Comparison of ENCODE assay signal across 1 cellular context in genomic region chr1:109960745-109961094, GRCh38.
TF ChIP-seq lines count a peak whose summit lies in the region.

No MANE protein-coding gene starts in this region.

TF ChIP-seq in K562, 482 proteins besides CTCF, POLR2A, EP300 and RAD21:
- TF ChIP-seq MAFG (tag; conservative IDR thresholded peaks at IDR 0.05) (peak; percentile 46; the same call in 1 of the 2 replicates), WHSC1 (IDR thresholded peaks at IDR 0.05; ENCODE audit: low read length) (no peak), MAFF (IDR thresholded peaks at IDR 0.05; ENCODE audit: low read length) (peak; percentile 25; the same call in 1 of the 2 replicates), ZBTB49 (CRISPR knock-in tag; IDR thresholded peaks at IDR 0.05; ENCODE audit: borderline replicate concordance) (no peak), CC2D1A (IDR thresholded peaks at IDR 0.05) (no peak), C11orf30 (IDR thresholded peaks at IDR 0.05; ENCODE audit: low read depth) (peak; percentile 61), ZC3H8 (IDR thresholded peaks at IDR 0.05) (no peak), BRF1 (IDR thresholded peaks at IDR 0.05; ENCODE audit: borderline replicate concordance, extremely low read depth, insufficient read length) (no peak), ZNF316 (IDR thresholded peaks at IDR 0.05) (peak; percentile 80)
- TF ChIP-seq, protein P1, sequence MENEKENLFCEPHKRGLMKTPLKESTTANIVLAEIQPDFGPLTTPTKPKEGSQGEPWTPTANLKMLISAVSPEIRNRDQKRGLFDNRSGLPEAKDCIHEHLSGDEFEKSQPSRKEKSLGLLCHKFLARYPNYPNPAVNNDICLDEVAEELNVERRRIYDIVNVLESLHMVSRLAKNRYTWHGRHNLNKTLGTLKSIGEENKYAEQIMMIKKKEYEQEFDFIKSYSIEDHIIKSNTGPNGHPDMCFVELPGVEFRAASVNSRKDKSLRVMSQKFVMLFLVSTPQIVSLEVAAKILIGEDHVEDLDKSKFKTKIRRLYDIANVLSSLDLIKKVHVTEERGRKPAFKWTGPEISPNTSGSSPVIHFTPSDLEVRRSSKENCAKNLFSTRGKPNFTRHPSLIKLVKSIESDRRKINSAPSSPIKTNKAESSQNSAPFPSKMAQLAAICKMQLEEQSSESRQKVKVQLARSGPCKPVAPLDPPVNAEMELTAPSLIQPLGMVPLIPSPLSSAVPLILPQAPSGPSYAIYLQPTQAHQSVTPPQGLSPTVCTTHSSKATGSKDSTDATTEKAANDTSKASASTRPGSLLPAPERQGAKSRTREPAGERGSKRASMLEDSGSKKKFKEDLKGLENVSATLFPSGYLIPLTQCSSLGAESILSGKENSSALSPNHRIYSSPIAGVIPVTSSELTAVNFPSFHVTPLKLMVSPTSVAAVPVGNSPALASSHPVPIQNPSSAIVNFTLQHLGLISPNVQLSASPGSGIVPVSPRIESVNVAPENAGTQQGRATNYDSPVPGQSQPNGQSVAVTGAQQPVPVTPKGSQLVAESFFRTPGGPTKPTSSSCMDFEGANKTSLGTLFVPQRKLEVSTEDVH (IDR thresholded peaks at IDR 0.05; ENCODE audit: low read depth, partially characterized antibody) = no peak
- TF ChIP-seq, protein P2, sequence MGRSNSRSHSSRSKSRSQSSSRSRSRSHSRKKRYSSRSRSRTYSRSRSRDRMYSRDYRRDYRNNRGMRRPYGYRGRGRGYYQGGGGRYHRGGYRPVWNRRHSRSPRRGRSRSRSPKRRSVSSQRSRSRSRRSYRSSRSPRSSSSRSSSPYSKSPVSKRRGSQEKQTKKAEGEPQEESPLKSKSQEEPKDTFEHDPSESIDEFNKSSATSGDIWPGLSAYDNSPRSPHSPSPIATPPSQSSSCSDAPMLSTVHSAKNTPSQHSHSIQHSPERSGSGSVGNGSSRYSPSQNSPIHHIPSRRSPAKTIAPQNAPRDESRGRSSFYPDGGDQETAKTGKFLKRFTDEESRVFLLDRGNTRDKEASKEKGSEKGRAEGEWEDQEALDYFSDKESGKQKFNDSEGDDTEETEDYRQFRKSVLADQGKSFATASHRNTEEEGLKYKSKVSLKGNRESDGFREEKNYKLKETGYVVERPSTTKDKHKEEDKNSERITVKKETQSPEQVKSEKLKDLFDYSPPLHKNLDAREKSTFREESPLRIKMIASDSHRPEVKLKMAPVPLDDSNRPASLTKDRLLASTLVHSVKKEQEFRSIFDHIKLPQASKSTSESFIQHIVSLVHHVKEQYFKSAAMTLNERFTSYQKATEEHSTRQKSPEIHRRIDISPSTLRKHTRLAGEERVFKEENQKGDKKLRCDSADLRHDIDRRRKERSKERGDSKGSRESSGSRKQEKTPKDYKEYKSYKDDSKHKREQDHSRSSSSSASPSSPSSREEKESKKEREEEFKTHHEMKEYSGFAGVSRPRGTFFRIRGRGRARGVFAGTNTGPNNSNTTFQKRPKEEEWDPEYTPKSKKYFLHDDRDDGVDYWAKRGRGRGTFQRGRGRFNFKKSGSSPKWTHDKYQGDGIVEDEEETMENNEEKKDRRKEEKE (IDR thresholded peaks at IDR 0.05; ENCODE audit: borderline replicate concordance in 1 of 2, control insufficient read depth in 1 of 2, low read depth in 2 of 2, low read length in 1 of 2) = no peak
